ENCODE assay signal across 1 cellular context in genomic region chr1:77983352-77983996, GRCh38.
TF ChIP-seq lines count a peak whose summit lies in the region.

No MANE protein-coding gene starts in this region.

TF ChIP-seq in GM12878, 131 proteins besides CTCF, POLR2A, EP300 and RAD21:
- TF ChIP-seq ZNF592 (IDR thresholded peaks at IDR 0.05) (peak; percentile 94; the same call in 1 of the 2 replicates), ZNF687 (IDR thresholded peaks at IDR 0.05) (peak; percentile 75)
TF ChIP-seq in GM12878: peak in this region for 2; not testable (repeated sequence) for 129.
